Comparison of ENCODE assay signal across 1 cellular context in the genomic region with DNA sequence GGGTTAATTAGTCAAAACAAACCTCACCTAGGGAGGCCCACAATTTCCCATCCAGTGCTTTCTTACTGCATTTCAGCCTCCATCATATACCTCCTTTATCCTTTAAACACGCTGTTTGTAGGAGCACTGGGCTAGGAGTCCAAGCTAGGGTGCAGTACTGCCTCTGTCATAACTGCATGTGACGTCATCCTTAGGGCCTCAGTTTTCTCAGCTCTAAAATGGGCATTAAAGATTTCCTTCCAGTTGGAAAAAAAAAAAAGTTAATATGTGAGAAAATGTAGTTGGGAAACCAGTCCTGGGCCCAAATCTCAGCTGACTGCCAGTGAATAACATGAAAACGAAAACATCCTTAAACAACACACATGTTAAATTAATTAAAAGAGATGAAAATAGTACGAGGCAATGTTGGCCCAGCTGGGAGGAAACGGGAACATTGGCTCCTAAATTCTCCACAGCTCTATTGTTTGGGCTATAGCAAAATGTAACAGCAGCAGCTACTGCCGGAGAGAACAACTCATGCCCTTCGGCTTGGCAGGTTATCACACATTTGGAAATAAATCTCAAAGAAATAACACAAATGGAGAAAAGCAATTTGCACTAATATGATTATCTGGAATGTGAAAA.
TF ChIP-seq lines count a peak whose summit lies in the region.

No MANE protein-coding gene starts in this region.

TF ChIP-seq in K562, 482 proteins besides CTCF, POLR2A, EP300 and RAD21 (continued from another document and continues in another):
- TF ChIP-seq XRCC3 (IDR thresholded peaks at IDR 0.05): no peak
- no peak for TF ChIP-seq ZBED1 (IDR thresholded peaks at IDR 0.05)
- no peak for TF ChIP-seq HNRNPH1 (optimal IDR thresholded peaks at IDR 0.05; ENCODE audit: low read depth, low read length)
- TF ChIP-seq, protein P1, sequence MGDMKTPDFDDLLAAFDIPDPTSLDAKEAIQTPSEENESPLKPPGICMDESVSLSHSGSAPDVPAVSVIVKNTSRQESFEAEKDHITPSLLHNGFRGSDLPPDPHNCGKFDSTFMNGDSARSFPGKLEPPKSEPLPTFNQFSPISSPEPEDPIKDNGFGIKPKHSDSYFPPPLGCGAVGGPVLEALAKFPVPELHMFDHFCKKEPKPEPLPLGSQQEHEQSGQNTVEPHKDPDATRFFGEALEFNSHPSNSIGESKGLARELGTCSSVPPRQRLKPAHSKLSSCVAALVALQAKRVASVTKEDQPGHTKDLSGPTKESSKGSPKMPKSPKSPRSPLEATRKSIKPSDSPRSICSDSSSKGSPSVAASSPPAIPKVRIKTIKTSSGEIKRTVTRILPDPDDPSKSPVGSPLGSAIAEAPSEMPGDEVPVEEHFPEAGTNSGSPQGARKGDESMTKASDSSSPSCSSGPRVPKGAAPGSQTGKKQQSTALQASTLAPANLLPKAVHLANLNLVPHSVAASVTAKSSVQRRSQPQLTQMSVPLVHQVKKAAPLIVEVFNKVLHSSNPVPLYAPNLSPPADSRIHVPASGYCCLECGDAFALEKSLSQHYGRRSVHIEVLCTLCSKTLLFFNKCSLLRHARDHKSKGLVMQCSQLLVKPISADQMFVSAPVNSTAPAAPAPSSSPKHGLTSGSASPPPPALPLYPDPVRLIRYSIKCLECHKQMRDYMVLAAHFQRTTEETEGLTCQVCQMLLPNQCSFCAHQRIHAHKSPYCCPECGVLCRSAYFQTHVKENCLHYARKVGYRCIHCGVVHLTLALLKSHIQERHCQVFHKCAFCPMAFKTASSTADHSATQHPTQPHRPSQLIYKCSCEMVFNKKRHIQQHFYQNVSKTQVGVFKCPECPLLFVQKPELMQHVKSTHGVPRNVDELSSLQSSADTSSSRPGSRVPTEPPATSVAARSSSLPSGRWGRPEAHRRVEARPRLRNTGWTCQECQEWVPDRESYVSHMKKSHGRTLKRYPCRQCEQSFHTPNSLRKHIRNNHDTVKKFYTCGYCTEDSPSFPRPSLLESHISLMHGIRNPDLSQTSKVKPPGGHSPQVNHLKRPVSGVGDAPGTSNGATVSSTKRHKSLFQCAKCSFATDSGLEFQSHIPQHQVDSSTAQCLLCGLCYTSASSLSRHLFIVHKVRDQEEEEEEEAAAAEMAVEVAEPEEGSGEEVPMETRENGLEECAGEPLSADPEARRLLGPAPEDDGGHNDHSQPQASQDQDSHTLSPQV (IDR thresholded peaks at IDR 0.05): no peak
- TF ChIP-seq MXI1 (IDR thresholded peaks at IDR 0.05; ENCODE audit: low read depth, low read length): no peak
- no peak for TF ChIP-seq JUN (IDR thresholded peaks at IDR 0.05; ENCODE audit: borderline replicate concordance, low read depth, low read length)
- TF ChIP-seq JUN (CRISPR knock-in tag; IDR thresholded peaks at IDR 0.05; ENCODE audit: borderline replicate concordance): peak; percentile 65; the same call in 1 of the 2 replicates
- TF ChIP-seq ZKSCAN3 (CRISPR knock-in tag; IDR thresholded peaks at IDR 0.05): no peak
- TF ChIP-seq, protein P2, sequence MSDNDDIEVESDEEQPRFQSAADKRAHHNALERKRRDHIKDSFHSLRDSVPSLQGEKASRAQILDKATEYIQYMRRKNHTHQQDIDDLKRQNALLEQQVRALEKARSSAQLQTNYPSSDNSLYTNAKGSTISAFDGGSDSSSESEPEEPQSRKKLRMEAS (CRISPR knock-in tag; IDR thresholded peaks at IDR 0.05): no peak
- TF ChIP-seq ZNF57 (CRISPR knock-in tag; IDR thresholded peaks at IDR 0.05): no peak
- no peak for TF ChIP-seq SAFB (IDR thresholded peaks at IDR 0.05; ENCODE audit: borderline replicate concordance, low read depth, low read length)
- no peak for TF ChIP-seq NFATC3 (IDR thresholded peaks at IDR 0.05)
- no peak for TF ChIP-seq KHSRP (IDR thresholded peaks at IDR 0.05)
- TF ChIP-seq POLR2AphosphoS2 (IDR thresholded peaks at IDR 0.05; ENCODE audit: low read length): no peak
- TF ChIP-seq, protein P3, sequence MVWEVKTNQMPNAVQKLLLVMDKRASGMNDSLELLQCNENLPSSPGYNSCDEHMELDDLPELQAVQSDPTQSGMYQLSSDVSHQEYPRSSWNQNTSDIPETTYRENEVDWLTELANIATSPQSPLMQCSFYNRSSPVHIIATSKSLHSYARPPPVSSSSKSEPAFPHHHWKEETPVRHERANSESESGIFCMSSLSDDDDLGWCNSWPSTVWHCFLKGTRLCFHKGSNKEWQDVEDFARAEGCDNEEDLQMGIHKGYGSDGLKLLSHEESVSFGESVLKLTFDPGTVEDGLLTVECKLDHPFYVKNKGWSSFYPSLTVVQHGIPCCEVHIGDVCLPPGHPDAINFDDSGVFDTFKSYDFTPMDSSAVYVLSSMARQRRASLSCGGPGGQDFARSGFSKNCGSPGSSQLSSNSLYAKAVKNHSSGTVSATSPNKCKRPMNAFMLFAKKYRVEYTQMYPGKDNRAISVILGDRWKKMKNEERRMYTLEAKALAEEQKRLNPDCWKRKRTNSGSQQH (CRISPR knock-in tag; IDR thresholded peaks at IDR 0.05): no peak
- TF ChIP-seq ZNF23 (CRISPR knock-in tag; IDR thresholded peaks at IDR 0.05): no peak
- TF ChIP-seq RBBP5 (IDR thresholded peaks at IDR 0.05; ENCODE audit: borderline replicate concordance, insufficient read depth, low read length, poor library complexity, severe bottlenecking): no peak
- TF ChIP-seq, protein P4, sequence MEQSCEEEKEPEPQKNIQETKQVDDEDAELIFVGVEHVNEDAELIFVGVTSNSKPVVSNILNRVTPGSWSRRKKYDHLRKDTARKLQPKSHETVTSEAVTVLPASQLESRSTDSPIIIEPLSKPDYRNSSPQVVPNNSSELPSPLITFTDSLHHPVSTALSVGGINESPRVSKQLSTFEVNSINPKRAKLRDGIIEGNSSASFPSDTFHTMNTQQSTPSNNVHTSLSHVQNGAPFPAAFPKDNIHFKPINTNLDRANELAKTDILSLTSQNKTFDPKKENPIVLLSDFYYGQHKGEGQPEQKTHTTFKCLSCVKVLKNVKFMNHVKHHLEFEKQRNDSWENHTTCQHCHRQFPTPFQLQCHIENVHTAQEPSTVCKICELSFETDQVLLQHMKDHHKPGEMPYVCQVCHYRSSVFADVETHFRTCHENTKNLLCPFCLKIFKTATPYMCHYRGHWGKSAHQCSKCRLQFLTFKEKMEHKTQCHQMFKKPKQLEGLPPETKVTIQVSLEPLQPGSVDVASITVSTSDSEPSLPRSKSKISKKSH (CRISPR knock-in tag; IDR thresholded peaks at IDR 0.05): no peak
- 0 out of 4 replicates have a peak, but pooled peaks of 1 of the 2 experiments have one; percentile 24 for TF ChIP-seq RCOR1 (IDR thresholded peaks at IDR 0.05; ENCODE audit: borderline replicate concordance in 1 of 2, low read depth in 2 of 2, low read length in 2 of 2)
- no peak for TF ChIP-seq CHD1 (IDR thresholded peaks at IDR 0.05; ENCODE audit: low read length)
- TF ChIP-seq ZNF644 (tag; IDR thresholded peaks at IDR 0.05; ENCODE audit: low read depth): no peak
- TF ChIP-seq ZNF561 (CRISPR knock-in tag; conservative IDR thresholded peaks at IDR 0.05): no peak
- TF ChIP-seq, protein P5, sequence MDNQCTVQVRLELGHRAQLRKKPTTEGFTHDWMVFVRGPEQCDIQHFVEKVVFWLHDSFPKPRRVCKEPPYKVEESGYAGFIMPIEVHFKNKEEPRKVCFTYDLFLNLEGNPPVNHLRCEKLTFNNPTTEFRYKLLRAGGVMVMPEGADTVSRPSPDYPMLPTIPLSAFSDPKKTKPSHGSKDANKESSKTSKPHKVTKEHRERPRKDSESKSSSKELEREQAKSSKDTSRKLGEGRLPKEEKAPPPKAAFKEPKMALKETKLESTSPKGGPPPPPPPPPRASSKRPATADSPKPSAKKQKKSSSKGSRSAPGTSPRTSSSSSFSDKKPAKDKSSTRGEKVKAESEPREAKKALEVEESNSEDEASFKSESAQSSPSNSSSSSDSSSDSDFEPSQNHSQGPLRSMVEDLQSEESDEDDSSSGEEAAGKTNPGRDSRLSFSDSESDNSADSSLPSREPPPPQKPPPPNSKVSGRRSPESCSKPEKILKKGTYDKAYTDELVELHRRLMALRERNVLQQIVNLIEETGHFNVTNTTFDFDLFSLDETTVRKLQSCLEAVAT (IDR thresholded peaks at IDR 0.05): no peak
- TF ChIP-seq ZC3H11A (IDR thresholded peaks at IDR 0.05; ENCODE audit: low read depth, low read length): no peak
- TF ChIP-seq ZNF695 (CRISPR knock-in tag; IDR thresholded peaks at IDR 0.05): no peak
- TF ChIP-seq BMI1 (IDR thresholded peaks at IDR 0.05; ENCODE audit: low read length): no peak
- no peak for TF ChIP-seq WHSC1 (IDR thresholded peaks at IDR 0.05; ENCODE audit: low read length)
- TF ChIP-seq BRF1 (IDR thresholded peaks at IDR 0.05; ENCODE audit: borderline replicate concordance, extremely low read depth, insufficient read length): no peak
- TF ChIP-seq POU5F1 (IDR thresholded peaks at IDR 0.05; ENCODE audit: borderline replicate concordance, low read depth, low read length, partially characterized antibody): no peak
- TF ChIP-seq, protein P6, sequence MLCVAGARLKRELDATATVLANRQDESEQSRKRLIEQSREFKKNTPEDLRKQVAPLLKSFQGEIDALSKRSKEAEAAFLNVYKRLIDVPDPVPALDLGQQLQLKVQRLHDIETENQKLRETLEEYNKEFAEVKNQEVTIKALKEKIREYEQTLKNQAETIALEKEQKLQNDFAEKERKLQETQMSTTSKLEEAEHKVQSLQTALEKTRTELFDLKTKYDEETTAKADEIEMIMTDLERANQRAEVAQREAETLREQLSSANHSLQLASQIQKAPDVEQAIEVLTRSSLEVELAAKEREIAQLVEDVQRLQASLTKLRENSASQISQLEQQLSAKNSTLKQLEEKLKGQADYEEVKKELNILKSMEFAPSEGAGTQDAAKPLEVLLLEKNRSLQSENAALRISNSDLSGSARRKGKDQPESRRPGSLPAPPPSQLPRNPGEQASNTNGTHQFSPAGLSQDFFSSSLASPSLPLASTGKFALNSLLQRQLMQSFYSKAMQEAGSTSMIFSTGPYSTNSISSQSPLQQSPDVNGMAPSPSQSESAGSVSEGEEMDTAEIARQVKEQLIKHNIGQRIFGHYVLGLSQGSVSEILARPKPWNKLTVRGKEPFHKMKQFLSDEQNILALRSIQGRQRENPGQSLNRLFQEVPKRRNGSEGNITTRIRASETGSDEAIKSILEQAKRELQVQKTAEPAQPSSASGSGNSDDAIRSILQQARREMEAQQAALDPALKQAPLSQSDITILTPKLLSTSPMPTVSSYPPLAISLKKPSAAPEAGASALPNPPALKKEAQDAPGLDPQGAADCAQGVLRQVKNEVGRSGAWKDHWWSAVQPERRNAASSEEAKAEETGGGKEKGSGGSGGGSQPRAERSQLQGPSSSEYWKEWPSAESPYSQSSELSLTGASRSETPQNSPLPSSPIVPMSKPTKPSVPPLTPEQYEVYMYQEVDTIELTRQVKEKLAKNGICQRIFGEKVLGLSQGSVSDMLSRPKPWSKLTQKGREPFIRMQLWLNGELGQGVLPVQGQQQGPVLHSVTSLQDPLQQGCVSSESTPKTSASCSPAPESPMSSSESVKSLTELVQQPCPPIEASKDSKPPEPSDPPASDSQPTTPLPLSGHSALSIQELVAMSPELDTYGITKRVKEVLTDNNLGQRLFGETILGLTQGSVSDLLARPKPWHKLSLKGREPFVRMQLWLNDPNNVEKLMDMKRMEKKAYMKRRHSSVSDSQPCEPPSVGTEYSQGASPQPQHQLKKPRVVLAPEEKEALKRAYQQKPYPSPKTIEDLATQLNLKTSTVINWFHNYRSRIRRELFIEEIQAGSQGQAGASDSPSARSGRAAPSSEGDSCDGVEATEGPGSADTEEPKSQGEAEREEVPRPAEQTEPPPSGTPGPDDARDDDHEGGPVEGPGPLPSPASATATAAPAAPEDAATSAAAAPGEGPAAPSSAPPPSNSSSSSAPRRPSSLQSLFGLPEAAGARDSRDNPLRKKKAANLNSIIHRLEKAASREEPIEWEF (CRISPR knock-in tag; IDR thresholded peaks at IDR 0.05): no peak
- TF ChIP-seq FOXA1 (IDR thresholded peaks at IDR 0.05; ENCODE audit: borderline replicate concordance): no peak
- no peak for TF ChIP-seq YY1 (IDR thresholded peaks at IDR 0.05; ENCODE audit: borderline replicate concordance in 1 of 3, control insufficient read depth in 1 of 3, extremely low read depth in 1 of 3, insufficient read depth in 3 of 3, insufficient read length in 1 of 3, insufficient replicate concordance in 2 of 3, low read depth in 1 of 3, low read length in 2 of 3)
- no peak for TF ChIP-seq MEIS2 (IDR thresholded peaks at IDR 0.05; ENCODE audit: partially characterized antibody)
- no peak for TF ChIP-seq BRD9 (IDR thresholded peaks at IDR 0.05; ENCODE audit: low read depth, partially characterized antibody)
- no peak for TF ChIP-seq CREBBP (IDR thresholded peaks at IDR 0.05; ENCODE audit: low read depth, low read length)
- no peak for TF ChIP-seq MAFK (IDR thresholded peaks at IDR 0.05; ENCODE audit: low read length)
- TF ChIP-seq TCFL5 (CRISPR knock-in tag; conservative IDR thresholded peaks at IDR 0.05): no peak
- no peak for TF ChIP-seq TCF3 (CRISPR knock-in tag; IDR thresholded peaks at IDR 0.05)
- TF ChIP-seq, protein P7, sequence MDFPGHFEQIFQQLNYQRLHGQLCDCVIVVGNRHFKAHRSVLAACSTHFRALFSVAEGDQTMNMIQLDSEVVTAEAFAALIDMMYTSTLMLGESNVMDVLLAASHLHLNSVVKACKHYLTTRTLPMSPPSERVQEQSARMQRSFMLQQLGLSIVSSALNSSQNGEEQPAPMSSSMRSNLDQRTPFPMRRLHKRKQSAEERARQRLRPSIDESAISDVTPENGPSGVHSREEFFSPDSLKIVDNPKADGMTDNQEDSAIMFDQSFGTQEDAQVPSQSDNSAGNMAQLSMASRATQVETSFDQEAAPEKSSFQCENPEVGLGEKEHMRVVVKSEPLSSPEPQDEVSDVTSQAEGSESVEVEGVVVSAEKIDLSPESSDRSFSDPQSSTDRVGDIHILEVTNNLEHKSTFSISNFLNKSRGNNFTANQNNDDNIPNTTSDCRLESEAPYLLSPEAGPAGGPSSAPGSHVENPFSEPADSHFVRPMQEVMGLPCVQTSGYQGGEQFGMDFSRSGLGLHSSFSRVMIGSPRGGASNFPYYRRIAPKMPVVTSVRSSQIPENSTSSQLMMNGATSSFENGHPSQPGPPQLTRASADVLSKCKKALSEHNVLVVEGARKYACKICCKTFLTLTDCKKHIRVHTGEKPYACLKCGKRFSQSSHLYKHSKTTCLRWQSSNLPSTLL (IDR thresholded peaks at IDR 0.05): no peak
- TF ChIP-seq, protein P8, sequence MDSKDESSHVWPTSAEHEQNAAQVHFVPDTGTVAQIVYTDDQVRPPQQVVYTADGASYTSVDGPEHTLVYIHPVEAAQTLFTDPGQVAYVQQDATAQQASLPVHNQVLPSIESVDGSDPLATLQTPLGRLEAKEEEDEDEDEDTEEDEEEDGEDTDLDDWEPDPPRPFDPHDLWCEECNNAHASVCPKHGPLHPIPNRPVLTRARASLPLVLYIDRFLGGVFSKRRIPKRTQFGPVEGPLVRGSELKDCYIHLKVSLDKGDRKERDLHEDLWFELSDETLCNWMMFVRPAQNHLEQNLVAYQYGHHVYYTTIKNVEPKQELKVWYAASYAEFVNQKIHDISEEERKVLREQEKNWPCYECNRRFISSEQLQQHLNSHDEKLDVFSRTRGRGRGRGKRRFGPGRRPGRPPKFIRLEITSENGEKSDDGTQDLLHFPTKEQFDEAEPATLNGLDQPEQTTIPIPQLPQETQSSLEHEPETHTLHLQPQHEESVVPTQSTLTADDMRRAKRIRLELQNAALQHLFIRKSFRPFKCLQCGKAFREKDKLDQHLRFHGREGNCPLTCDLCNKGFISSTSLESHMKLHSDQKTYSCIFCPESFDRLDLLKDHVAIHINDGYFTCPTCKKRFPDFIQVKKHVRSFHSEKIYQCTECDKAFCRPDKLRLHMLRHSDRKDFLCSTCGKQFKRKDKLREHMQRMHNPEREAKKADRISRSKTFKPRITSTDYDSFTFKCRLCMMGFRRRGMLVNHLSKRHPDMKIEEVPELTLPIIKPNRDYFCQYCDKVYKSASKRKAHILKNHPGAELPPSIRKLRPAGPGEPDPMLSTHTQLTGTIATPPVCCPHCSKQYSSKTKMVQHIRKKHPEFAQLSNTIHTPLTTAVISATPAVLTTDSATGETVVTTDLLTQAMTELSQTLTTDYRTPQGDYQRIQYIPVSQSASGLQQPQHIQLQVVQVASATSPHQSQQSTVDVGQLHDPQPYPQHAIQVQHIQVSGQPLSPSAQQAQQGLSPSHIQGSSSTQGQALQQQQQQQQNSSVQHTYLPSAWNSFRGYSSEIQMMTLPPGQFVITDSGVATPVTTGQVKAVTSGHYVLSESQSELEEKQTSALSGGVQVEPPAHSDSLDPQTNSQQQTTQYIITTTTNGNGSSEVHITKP (IDR thresholded peaks at IDR 0.05; ENCODE audit: partially characterized antibody): no peak
